In genomic region chr4:26141916-26142638, GRCh38 we compare ENCODE assay signal across 9 cellular contexts.
DNase-seq lines count a peak whose midpoint lies in the region; ATAC-seq and TF ChIP-seq lines count a peak whose summit lies in the region.
"Had no signal": no experiment of that assay in that cellular context is flagged by ENCODE, and none has a peak within 500 bp of the region (broad histone marks: within the 10 kb centered on the region; RNA-seq: fewer than 3 reads in every experiment).

No MANE protein-coding gene starts in this region.

- no peak overlapping the region for H3K4me3 ChIP-seq in HL-60 (replicated peaks; ENCODE audit: insufficient read depth, low read length)
- no peak overlapping the region for H3K4me3 ChIP-seq in psoas muscle
- H3K4me3 ChIP-seq: K562 had no signal

- H3K27me3 ChIP-seq in HL-60 (ENCODE audit: insufficient read depth, poor library complexity, severe bottlenecking) = no peaks in the 10 kb centered on the region
- no peaks in the 10 kb centered on the region for H3K27me3 ChIP-seq in psoas muscle (ENCODE audit: insufficient read depth in 3 of 3, low read length in 2 of 3)

- no peaks in the 10 kb centered on the region for H3K36me3 ChIP-seq in psoas muscle (ENCODE audit: insufficient read depth in 1 of 2, low read depth in 1 of 2)

- POLR2A ChIA-PET in naive thymus-derived CD8-positive, alpha-beta T cell (lab: Charles Lee) = no interaction called here

- H3K27ac ChIP-seq in HL-60 (replicated peaks) (peak overlapping the region; percentile 15; the same call in 1 of the 2 replicates), psoas muscle (no peak overlapping the region)

- no peaks in the 10 kb centered on the region for H3K36me3 Mint-ChIP-seq in effector memory CD8-positive, alpha-beta T cell (ENCODE audit: insufficient read depth)
- no peaks in the 10 kb centered on the region for H3K36me3 Mint-ChIP-seq in naive thymus-derived CD8-positive, alpha-beta T cell

- H3K4me3 Mint-ChIP-seq in effector memory CD8-positive, alpha-beta T cell = no peak overlapping the region
- no peak overlapping the region for H3K4me3 Mint-ChIP-seq in naive thymus-derived CD8-positive, alpha-beta T cell

- ATAC-seq in GM18909 (IDR thresholded peaks at IDR 0.05; ENCODE audit: poor library complexity, unreplicated experiment) (peak; percentile 68), psoas muscle (peak; percentile 19 to 59 (median 50))
- peak; percentile 27 for ATAC-seq in effector memory CD8-positive, alpha-beta T cell (replicated peaks)
- ATAC-seq in naive thymus-derived CD8-positive, alpha-beta T cell = no peak
- ATAC-seq: K562 had no signal

- H3K9me3 Mint-ChIP-seq in effector memory CD8-positive, alpha-beta T cell = no peaks in the 10 kb centered on the region
- peaks cover 0 to 2% (median 0%) of the 10 kb centered on the region in 9 donors for H3K9me3 Mint-ChIP-seq in naive thymus-derived CD8-positive, alpha-beta T cell

- H3K4me1 ChIP-seq in psoas muscle = peaks cover 9% of the 10 kb centered on the region

- 55 to 75% (median 61%) methylated on average over 8 of the region's 8 CpGs for WGBS in psoas muscle, 3 donors

- DNase-seq in HL-60 (ENCODE audit: low read depth in 1 of 2, low spot score in 1 of 2) (peak; percentile 11 to 79), psoas muscle (peak; percentile 33 to 62), NCI-H1930 (lab: John Stamatoyannopoulos, UW) (no peak), DMS153 (lab: John Stamatoyannopoulos, UW) (no peak), RPMI8226 (no peak)
- DNase-seq in effector memory CD8-positive, alpha-beta T cell = no peak
- no peak for DNase-seq in naive thymus-derived CD8-positive, alpha-beta T cell

- no peaks in the 10 kb centered on the region for H3K9me3 ChIP-seq in psoas muscle

- TF ChIP-seq CTCF in HL-60 (IDR thresholded peaks at IDR 0.05; ENCODE audit: insufficient read depth, low read length) (no peak), psoas muscle (IDR thresholded peaks at IDR 0.05) (no peak)

- H3K4me1 Mint-ChIP-seq in effector memory CD8-positive, alpha-beta T cell (ENCODE audit: low read depth in 2 of 2) = peaks cover 0 to 12% of the 10 kb centered on the region in 2 donors
- H3K4me1 Mint-ChIP-seq in naive thymus-derived CD8-positive, alpha-beta T cell = peaks cover 0 to 16% (median 0%) of the 10 kb centered on the region in 4 donors

- peaks cover 0 to 6% of the 10 kb centered on the region in 2 donors for H3K27me3 Mint-ChIP-seq in effector memory CD8-positive, alpha-beta T cell
- H3K27me3 Mint-ChIP-seq in naive thymus-derived CD8-positive, alpha-beta T cell = peaks cover 0 to 11% (median 4%) of the 10 kb centered on the region in 5 donors

- no peak overlapping the region for H3K27ac Mint-ChIP-seq in effector memory CD8-positive, alpha-beta T cell
- H3K27ac Mint-ChIP-seq in naive thymus-derived CD8-positive, alpha-beta T cell = peak overlapping the region in 1 of 10 donors; percentile 60

- intact Hi-C loops in psoas muscle (cut with DNase I) = no loop called here

Comparison
In these comparisons a context has a peak if more than half of its experiments do, and no peak if none do; other contexts are left out.
1. ATAC-seq: peak in GM18909 (single experiment), effector memory CD8-positive, alpha-beta T cell (single experiment) and psoas muscle (4 of 4); none in naive thymus-derived CD8-positive, alpha-beta T cell (0 of 2).
2. DNase-seq: peak in HL-60 (2 of 2) and psoas muscle (2 of 2); none in effector memory CD8-positive, alpha-beta T cell (0 of 3), NCI-H1930 (0 of 2), naive thymus-derived CD8-positive, alpha-beta T cell (0 of 10), DMS153 (single experiment) and RPMI8226 (single experiment).